Comparison of ENCODE assay signal across 1 cellular context in the genomic region with DNA sequence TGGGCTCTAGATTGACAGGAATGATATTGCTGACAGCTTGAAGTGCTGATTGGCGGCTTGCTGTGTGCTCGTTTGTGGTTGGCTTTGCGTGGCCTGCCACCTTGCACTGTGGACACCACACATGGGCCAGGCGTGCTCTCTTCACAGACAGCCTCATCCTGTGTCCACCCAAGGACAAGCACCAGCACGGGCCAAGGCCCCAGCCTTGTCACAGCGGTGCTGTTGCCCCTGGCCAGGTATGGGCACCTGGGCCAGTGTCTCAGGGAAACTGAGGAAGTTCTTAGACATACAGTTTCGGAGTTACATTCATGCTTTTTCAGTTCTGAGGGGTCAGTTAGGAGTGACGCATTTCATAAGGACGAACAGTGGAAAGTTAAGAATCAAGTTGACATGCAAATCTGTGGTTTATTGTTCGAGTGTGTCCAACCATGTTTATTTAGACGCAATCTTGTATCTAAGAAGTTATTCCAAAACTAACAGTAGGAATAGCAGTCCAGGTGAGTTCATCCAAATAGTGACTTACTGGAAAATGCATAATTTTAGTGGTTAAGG.
TF ChIP-seq lines count a peak whose summit lies in the region.

No MANE protein-coding gene starts in this region.

TF ChIP-seq in GM12878, 131 proteins besides CTCF, POLR2A, EP300 and RAD21 (continued from another document):
- TF ChIP-seq ZNF24 (IDR thresholded peaks at IDR 0.05), result no peak
